ENCODE assay signal across 18 cellular contexts in the genomic region with DNA sequence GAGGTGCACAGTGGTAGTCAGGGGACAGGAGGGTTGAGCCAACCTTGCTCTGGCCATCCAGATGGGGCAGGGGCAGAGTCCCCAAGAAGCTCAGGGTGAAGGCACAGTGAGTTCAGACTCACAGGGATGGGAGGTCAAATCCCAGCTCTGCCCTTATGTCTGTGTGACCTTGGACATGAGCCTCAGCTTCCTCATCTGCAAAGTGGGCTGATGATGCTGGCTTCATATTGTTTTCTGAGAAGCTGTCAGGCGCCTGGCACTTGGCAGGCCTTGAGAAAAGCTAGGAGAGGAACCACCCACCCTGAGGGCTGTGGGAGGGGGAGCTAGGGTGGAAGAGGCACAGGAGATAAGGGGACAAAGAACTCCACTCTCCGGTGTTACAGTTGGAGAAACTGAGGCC. TPM values are rescaled to one million over a fixed set of nuclear protein-coding genes. Genes with fewer than 3 reads are reported as not detected.
DNase-seq lines count a peak whose midpoint lies in the region; ATAC-seq, FAIRE-seq and TF ChIP-seq lines count a peak whose summit lies in the region.
"Had no signal": no experiment of that assay in that cellular context is flagged by ENCODE, and none has a peak within 500 bp of the region (broad histone marks: within the 10 kb centered on the region; RNA-seq: fewer than 3 reads in every experiment).

No MANE protein-coding gene starts in this region.

- H3K36me3 ChIP-seq in K562 (ENCODE audit: control insufficient read depth, insufficient read depth, low read length) (no peaks in the 10 kb centered on the region; the same call in 2 of the 3 replicates), neutrophil (peaks cover 100% of the 10 kb centered on the region)
- H3K36me3 ChIP-seq: gastroesophageal sphincter, HAP-1, uterus had no signal

- no peaks in the 10 kb centered on the region for H3K27me3 ChIP-seq in K562 (ENCODE audit: control insufficient read depth in 2 of 2, insufficient read depth in 2 of 2, low read length in 2 of 2)
- H3K27me3 ChIP-seq in neutrophil, result no peaks in the 10 kb centered on the region
- H3K27me3 ChIP-seq: uterus had no signal

- H3K4me3 ChIP-seq in K562 (no peak overlapping the region), neutrophil (ENCODE audit: low read depth in 1 of 2, low read length in 1 of 2) (no peak overlapping the region)
- H3K4me3 ChIP-seq: gastroesophageal sphincter, HAP-1, SK-N-MC, uterus had no signal

- POLR2A ChIA-PET in K562 (lab: Yijun Ruan, JAX), result no interaction called here

- H3K4me1 Mint-ChIP-seq in activated CD4-positive, alpha-beta T cell treated with anti-CD3 and anti-CD28 coated beads, Interleukin-2, amount 10 ng/mL, durations not matched to agents 24 days and 14 days, result peaks cover 88% of the 10 kb centered on the region
- H3K4me1 Mint-ChIP-seq in IgD-negative memory B cell, result peaks cover 22 to 68% (median 45%) of the 10 kb centered on the region in 3 donors

- BruUV-seq in K562 (replicated peaks; lab: Mats Ljungman, UMichigan), result no TSS peak

- H3K27ac ChIP-seq in K562 (ENCODE audit: extremely low read depth, low read depth, low read length), result no peak overlapping the region
- H3K27ac ChIP-seq in neutrophil, result peak overlapping the region; percentile 94
- H3K27ac ChIP-seq: SK-N-MC, uterus had no signal

- no peaks in the 10 kb centered on the region for H4K20me1 ChIP-seq in K562 (replicated peaks; ENCODE audit: control insufficient read depth, insufficient read depth, low read length)

- H3K9me3 ChIP-seq in K562 (replicated peaks; ENCODE audit: control insufficient read depth, insufficient read depth, low read depth, low read length) (no peaks in the 10 kb centered on the region), neutrophil (peaks cover 6% of the 10 kb centered on the region)
- H3K9me3 ChIP-seq: gastroesophageal sphincter, HAP-1, uterus had no signal

- no peaks in the 10 kb centered on the region for H3K9me3 Mint-ChIP-seq in activated CD4-positive, alpha-beta T cell treated with anti-CD3 and anti-CD28 coated beads, Interleukin-2, amount 10 ng/mL, durations not matched to agents 24 days and 14 days
- H3K9me3 Mint-ChIP-seq in IgD-negative memory B cell, result no peaks in the 10 kb centered on the region

- no peak for FAIRE-seq in K562 (lab: Jason Lieb, UNC)

- H3K79me2 ChIP-seq in K562 (ENCODE audit: control insufficient read depth, insufficient read depth, low read length), result no peaks in the 10 kb centered on the region

- CTCF ChIA-PET in K562 (lab: Yijun Ruan, JAX; ENCODE audit: low intra/inter-chr PET ratio), result no interaction called here

- no peak for DNase-seq in activated CD4-positive, alpha-beta T cell treated with anti-CD3 and anti-CD28 coated beads, Interleukin-2, amount 10 ng/mL, durations not matched to agents 24 days and 14 days
- DNase-seq in activated CD4-positive, alpha-beta T cell treated with anti-CD3 and anti-CD28 coated beads, Interleukin-2, amount 50 U/mL, for 1 hour, result no peak
- DNase-seq in K562 (ENCODE audit: extremely low read depth in 1 of 4, low spot score in 3 of 4) (no peak), islet precursor cell (no peak), middle frontal gyrus (ENCODE audit: extremely low spot score, low spot score) (no peak), SHP77 (lab: John Stamatoyannopoulos, UW) (no peak)
- DNase-seq: activated CD4-positive, alpha-beta T cell treated with anti-CD3 and anti-CD28 coated beads, Interleukin-2, amount 50 U/mL, for 4 hours; anterior cingulate cortex; NCI-H146; NCI-H526 treated with DMSO at 0.1 percent for 48 hours; uterus had no signal

- no peaks in the 10 kb centered on the region for H3K9me1 ChIP-seq in K562 (ENCODE audit: control insufficient read depth, insufficient read depth, low read length)

- peak overlapping the region; percentile 97 for H3K27ac Mint-ChIP-seq in activated CD4-positive, alpha-beta T cell treated with anti-CD3 and anti-CD28 coated beads, Interleukin-2, amount 10 ng/mL, durations not matched to agents 24 days and 14 days
- H3K27ac Mint-ChIP-seq in IgD-negative memory B cell, result peak overlapping the region; percentile 42 to 95 (median 84)

- intact Hi-C loops in activated CD4-positive, alpha-beta T cell treated with anti-CD3 and anti-CD28 coated beads, Interleukin-2, amount 10 ng/mL, durations not matched to agents 24 days and 14 days (cut with micrococcal nuclease), result no loop called here
- intact Hi-C loops in K562 (cut with micrococcal nuclease), result no loop called here

- TF ChIP-seq EP300 in K562 (IDR thresholded peaks at IDR 0.05; ENCODE audit: low read length), result no peak

- H3K4me2 ChIP-seq in K562 (ENCODE audit: insufficient read depth, low read length), result no peak overlapping the region

- H2AFZ ChIP-seq in K562 (ENCODE audit: low read depth, low read length), result no peak overlapping the region

- no peak overlapping the region for H3K4me3 Mint-ChIP-seq in activated CD4-positive, alpha-beta T cell treated with anti-CD3 and anti-CD28 coated beads, Interleukin-2, amount 10 ng/mL, durations not matched to agents 24 days and 14 days
- H3K4me3 Mint-ChIP-seq in IgD-negative memory B cell, result peak overlapping the region in 1 of 4 donors; percentile 38

- TF ChIP-seq CTCF in K562 (IDR thresholded peaks at IDR 0.05 in 2 of 3, conservative IDR thresholded peaks at IDR 0.05 in 1 of 3; ENCODE audit: insufficient read depth in 2 of 3, low read depth in 1 of 3, low read length in 3 of 3) (no peak), neutrophil (IDR thresholded peaks at IDR 0.05) (no peak)

- no peaks in the 10 kb centered on the region for H3K27me3 Mint-ChIP-seq in activated CD4-positive, alpha-beta T cell treated with anti-CD3 and anti-CD28 coated beads, Interleukin-2, amount 10 ng/mL, durations not matched to agents 24 days and 14 days
- no peaks in the 10 kb centered on the region for H3K27me3 Mint-ChIP-seq in IgD-negative memory B cell

- ATAC-seq in K562, result no peak
- ATAC-seq: gastroesophageal sphincter had no signal

- H3K36me3 Mint-ChIP-seq in activated CD4-positive, alpha-beta T cell treated with anti-CD3 and anti-CD28 coated beads, Interleukin-2, amount 10 ng/mL, durations not matched to agents 24 days and 14 days (ENCODE audit: low read depth), result peaks cover 70% of the 10 kb centered on the region
- peaks cover 7% of the 10 kb centered on the region for H3K36me3 Mint-ChIP-seq in IgD-negative memory B cell

- H3K9ac ChIP-seq in K562 (ENCODE audit: insufficient read depth in 1 of 2, low read depth in 2 of 2, low read length in 2 of 2), result no peak overlapping the region; a peak in 1 of 4 replicates

- in situ Hi-C loops in K562 (cut with MboI), result no loop called here

- 25% methylated on average over 1 of the region's 2 CpGs for WGBS in K562 (ENCODE audit: insufficient coverage, low coverage, missing lambda C conversion rate)

- H3K4me1 ChIP-seq in K562 (replicated peaks in 1 of 2; ENCODE audit: control insufficient read depth in 2 of 2, insufficient read depth in 2 of 2, low read length in 2 of 2) (peaks cover 36 to 68% of the 10 kb centered on the region in 2 experiments), neutrophil (ENCODE audit: control insufficient read depth in 1 of 2, insufficient read depth in 1 of 2, low read depth in 1 of 2, low read length in 1 of 2) (peaks cover 92 to 100% of the 10 kb centered on the region in 2 experiments)
- H3K4me1 ChIP-seq: HAP-1 had no signal

- TF ChIP-seq RAD21 in K562 (CRISPR knock-in tag; conservative IDR thresholded peaks at IDR 0.05 in 1 of 2, IDR thresholded peaks at IDR 0.05 in 1 of 2), result no peak

- no peak for TF ChIP-seq POLR2A in K562 (conservative IDR thresholded peaks at IDR 0.05)

TF ChIP-seq in K562, 482 proteins besides CTCF, POLR2A, EP300 and RAD21 (continues in another document):
- TF ChIP-seq BCOR (IDR thresholded peaks at IDR 0.05) (peak; percentile 49; the same call in 1 of the 2 replicates), HOXB6 (CRISPR knock-in tag; IDR thresholded peaks at IDR 0.05; ENCODE audit: borderline replicate concordance) (no peak), KLF10 (CRISPR knock-in tag; IDR thresholded peaks at IDR 0.05) (no peak), CBX2 (IDR thresholded peaks at IDR 0.05; ENCODE audit: insufficient read depth, low read length, poor library complexity, severe bottlenecking) (no peak), ESRRA (IDR thresholded peaks at IDR 0.05; ENCODE audit: borderline replicate concordance, low read depth) (peak; percentile 92), PHF20 (IDR thresholded peaks at IDR 0.05; ENCODE audit: partially characterized antibody) (no peak), ADNP (tag; IDR thresholded peaks at IDR 0.05) (peak; percentile 57; the same call in 1 of the 2 replicates), RBM25 (IDR thresholded peaks at IDR 0.05; ENCODE audit: low read depth, low read length, severe bottlenecking) (peak; percentile 73), KDM2B (CRISPR knock-in tag; IDR thresholded peaks at IDR 0.05) (no peak), STAT5B (CRISPR knock-in tag; IDR thresholded peaks at IDR 0.05) (no peak), ZNF324 (CRISPR knock-in tag; IDR thresholded peaks at IDR 0.05) (peak; percentile 81), ZFP1 (CRISPR knock-in tag; IDR thresholded peaks at IDR 0.05) (no peak), KDM1A (IDR thresholded peaks at IDR 0.05) (peak in 1 of 2 experiments; percentile 38; a peak in 1 of 4 replicates), CCNT2 (IDR thresholded peaks at IDR 0.05; ENCODE audit: borderline replicate concordance, extremely low read depth, insufficient read length, low read depth, low read length) (no peak)

RNA-seq across cellular contexts. Expression of gene CYTH4, which starts 23.6 kb away (rescaled TPM):
- total RNA-seq in activated CD4-positive, alpha-beta T cell treated with anti-CD3 and anti-CD28 coated beads, Interleukin-2, amount 10 ng/mL, durations not matched to agents 24 days and 14 days, result 43.5 and 44.9 TPM in 2 replicates
- polyA plus RNA-seq in IgD-negative memory B cell (70.8 TPM), K562 (2011; rRNA removed) (2.0 and 2.5 TPM in 2 replicates), K562 (2014; fragmentation: Illumina TruSeq; extraction: Trizol) (0.28 and 0.33 TPM in 2 replicates), K562 (2014; fragmentation: Nextera tagmentation; extraction: Ambion mirVana) (under 1 TPM in 1 of 2 experiments, not detected in 1; 0.03 TPM), K562 (2014; rRNA removed) (0.73 and 1.1 TPM in 2 replicates)
- total RNA-seq in K562 (2011; cell fraction: chromatin; rRNA removed; ENCODE audit: low replicate concordance), result 1.6 and 4.0 TPM in 2 replicates
- total RNA-seq in K562 (2011; cell fraction: nucleolus; rRNA removed), result 0.39 and 1.7 TPM in 2 replicates
- total RNA-seq in K562 (2011; cell fraction: nucleoplasm; rRNA removed), result 1.1 and 1.5 TPM in 2 replicates
- total RNA-seq in K562 (2014; rRNA removed) (0.33 and 0.68 TPM in 2 replicates), K562 (2014; rRNA removed; fragmentation: Illumina TruSeq; extraction: Trizol) (0.10 and 0.18 TPM in 2 replicates), K562 (2015; rRNA removed; fragmentation: Illumina TruSeq; extraction: Trizol) (0.54 and 0.60 TPM in 2 replicates), K562 (2021) (0.58 and 0.75 TPM in 2 replicates)
- polyA plus RNA-seq in K562 (2011; cell fraction: cytosol; rRNA removed), result 1.4 and 2.9 TPM in 2 replicates
- polyA plus RNA-seq in K562 (2011; cell fraction: nucleus; rRNA removed), result 6.2 and 14.7 TPM in 2 replicates
- polyA plus RNA-seq in K562 (2012), result 1.3 and 1.6 TPM in 2 replicates
- polyA minus RNA-seq in K562 (2011; rRNA and poly(A)+ RNA removed), result 1.7 and 1.8 TPM in 2 replicates
- 1.6 TPM in 1 of 2 replicates, not detected in the other for polyA minus RNA-seq in K562 (2011; cell fraction: cytosol; rRNA and poly(A)+ RNA removed)
- 1.6 and 2.6 TPM in 2 replicates for polyA minus RNA-seq in K562 (2011; cell fraction: nucleus; rRNA and poly(A)+ RNA removed)
- total RNA-seq: A673 had no signal
- polyA plus RNA-seq: neural cell had no signal
